In the genomic region with DNA sequence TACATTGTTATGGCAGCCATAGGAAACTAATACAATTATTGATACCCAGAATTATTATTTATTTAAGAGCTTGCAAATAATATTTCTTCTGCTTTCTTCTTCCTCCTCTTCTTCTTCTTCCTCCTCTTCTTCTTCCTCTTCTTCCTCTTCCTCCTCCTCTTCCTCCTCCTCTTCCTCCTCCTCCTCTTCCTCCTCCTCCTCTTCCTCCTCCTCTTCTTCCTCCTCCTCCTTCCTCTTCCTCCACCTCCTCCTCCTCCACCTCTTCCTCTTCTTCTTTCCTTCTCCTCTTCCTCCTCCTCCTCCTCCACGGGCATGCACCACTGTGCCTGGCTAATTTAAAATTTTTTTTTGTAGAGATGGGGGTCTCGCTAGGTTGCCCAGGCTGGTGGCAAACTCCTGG, we compare ENCODE assay signal across 16 cellular contexts.
DNase-seq lines count a peak whose midpoint lies in the region; ATAC-seq, FAIRE-seq and TF ChIP-seq lines count a peak whose summit lies in the region.
"Had no signal": no experiment of that assay in that cellular context is flagged by ENCODE, and none has a peak within 500 bp of the region (broad histone marks: within the 10 kb centered on the region; RNA-seq: fewer than 3 reads in every experiment).

No MANE protein-coding gene starts in this region.

- 0% methylated on average over 2 of the region's 2 CpGs for WGBS in K562 (ENCODE audit: insufficient coverage, low coverage, missing lambda C conversion rate)

- H3K27ac Mint-ChIP-seq in MCF 10A (ENCODE audit: low read depth, unreplicated experiment), result peak overlapping the region; percentile 94
- H3K27ac Mint-ChIP-seq: CD4-positive, alpha-beta memory T cell had no signal

- no TSS peak for BruUV-seq in MCF 10A (replicated peaks; lab: Mats Ljungman, UMichigan)
- BruUV-seq in K562 (replicated peaks; lab: Mats Ljungman, UMichigan), result no TSS peak

- peaks cover 60% of the 10 kb centered on the region for H3K4me1 Mint-ChIP-seq in MCF 10A (ENCODE audit: insufficient read depth, unreplicated experiment)
- H3K4me1 Mint-ChIP-seq: CD14-positive monocyte; CD4-positive, alpha-beta memory T cell had no signal

- CTCF ChIA-PET in MCF 10A (lab: Yijun Ruan, JAX), result interaction anchor here (4.2 kb wide), 1 partner anchor 36 kb away, joined by 21 read pairs; no protein-coding TSS in a partner anchor
- CTCF ChIA-PET in K562 (lab: Yijun Ruan, JAX; ENCODE audit: low intra/inter-chr PET ratio), result no interaction called here

- H4K20me1 ChIP-seq in K562 (replicated peaks; ENCODE audit: control insufficient read depth, insufficient read depth, low read length), result no peaks in the 10 kb centered on the region
- H4K20me1 ChIP-seq: BLaER1 had no signal

- H2AFZ ChIP-seq in K562 (ENCODE audit: low read depth, low read length), result no peak overlapping the region

- DNase-seq in MCF 10A (ENCODE audit: unreplicated experiment), result no peak
- no peak for DNase-seq in breast epithelium (ENCODE audit: low spot score in 2 of 2)
- DNase-seq in K562 (ENCODE audit: extremely low read depth in 1 of 4, low spot score in 3 of 4), result no peak
- no peak for DNase-seq in foreskin keratinocyte
- DNase-seq in D721Med (ENCODE audit: insufficient read length, low spot score), result no peak
- no peak for DNase-seq in DMS79 treated with DMSO at 0.1 percent for 48 hours (lab: John Stamatoyannopoulos, UW)
- DNase-seq in DMS79 (lab: John Stamatoyannopoulos, UW), result no peak
- DNase-seq: CD4-positive, alpha-beta memory T cell; GOT3; H7 had no signal

- H3K9me3 Mint-ChIP-seq in MCF 10A (ENCODE audit: unreplicated experiment), result no peaks in the 10 kb centered on the region
- H3K9me3 Mint-ChIP-seq: CD4-positive, alpha-beta memory T cell had no signal

- no peaks in the 10 kb centered on the region for H3K9me3 ChIP-seq in breast epithelium
- H3K9me3 ChIP-seq in K562 (replicated peaks; ENCODE audit: control insufficient read depth, insufficient read depth, low read depth, low read length), result no peaks in the 10 kb centered on the region
- H3K9me3 ChIP-seq: BLaER1 had no signal

- POLR2A ChIA-PET in MCF 10A (lab: Yijun Ruan, JAX) (interaction anchor here (0.6 to 5.2 kb wide), 9 partner anchors 22 to 330 kb away, joined by 3 to 46 read pairs (median 6); a partner anchor contains a TSS), K562 (lab: Yijun Ruan, JAX) (no interaction called here)

- H3K27ac ChIP-seq in breast epithelium (no peak overlapping the region), K562 (ENCODE audit: extremely low read depth, low read depth, low read length) (no peak overlapping the region), foreskin keratinocyte (peak overlapping the region; percentile 92)
- H3K27ac ChIP-seq: 22Rv1, BLaER1 had no signal

- H3K36me3 ChIP-seq in breast epithelium, result no peaks in the 10 kb centered on the region
- no peaks in the 10 kb centered on the region for H3K36me3 ChIP-seq in K562 (ENCODE audit: control insufficient read depth, insufficient read depth, low read length)
- H3K36me3 ChIP-seq: BLaER1 had no signal

- H3K36me3 Mint-ChIP-seq in MCF 10A (ENCODE audit: insufficient read depth, unreplicated experiment), result peaks cover 11% of the 10 kb centered on the region
- H3K36me3 Mint-ChIP-seq: CD14-positive monocyte had no signal

- no peak for TF ChIP-seq EP300 in K562 (IDR thresholded peaks at IDR 0.05; ENCODE audit: low read length)

- in situ Hi-C loops in K562 (cut with MboI), result no loop called here

- intact Hi-C loops in MCF 10A (cut with micrococcal nuclease), result no loop called here
- intact Hi-C loops in breast epithelium (cut with DNase I; ENCODE audit: low total_unique reads), result no loop called here
- intact Hi-C loops in K562 (cut with micrococcal nuclease), result no loop called here

- H3K4me2 ChIP-seq in K562 (ENCODE audit: insufficient read depth, low read length), result no peak overlapping the region
- H3K4me2 ChIP-seq: BLaER1 had no signal

- no peak overlapping the region for H3K9ac ChIP-seq in K562 (ENCODE audit: insufficient read depth in 1 of 2, low read depth in 2 of 2, low read length in 2 of 2)
- H3K9ac ChIP-seq: BLaER1 had no signal

- H3K9me1 ChIP-seq in K562 (ENCODE audit: control insufficient read depth, insufficient read depth, low read length), result no peaks in the 10 kb centered on the region

- no peak overlapping the region for H3K4me3 Mint-ChIP-seq in MCF 10A (ENCODE audit: unreplicated experiment)
- H3K4me3 Mint-ChIP-seq: CD14-positive monocyte; CD4-positive, alpha-beta memory T cell had no signal

- TF ChIP-seq POLR2A in breast epithelium (IDR thresholded peaks at IDR 0.05) (no peak), K562 (conservative IDR thresholded peaks at IDR 0.05) (no peak)

- TF ChIP-seq CTCF in MCF 10A (IDR thresholded peaks at IDR 0.05; ENCODE audit: unreplicated experiment) (no peak), breast epithelium (IDR thresholded peaks at IDR 0.05) (no peak), K562 (IDR thresholded peaks at IDR 0.05 in 2 of 3, conservative IDR thresholded peaks at IDR 0.05 in 1 of 3; ENCODE audit: insufficient read depth in 2 of 3, low read depth in 1 of 3, low read length in 3 of 3) (no peak), foreskin keratinocyte (conservative IDR thresholded peaks at IDR 0.05) (no peak), D721Med (IDR thresholded peaks at IDR 0.05; ENCODE audit: insufficient read depth, missing control alignments) (no peak)

- no peak for TF ChIP-seq RAD21 in K562 (CRISPR knock-in tag; conservative IDR thresholded peaks at IDR 0.05 in 1 of 2, IDR thresholded peaks at IDR 0.05 in 1 of 2)

- H3K27me3 ChIP-seq in breast epithelium (no peaks in the 10 kb centered on the region), K562 (ENCODE audit: control insufficient read depth in 2 of 2, insufficient read depth in 2 of 2, low read length in 2 of 2) (peaks cover 0 to 5% of the 10 kb centered on the region in 2 experiments; a peak in 2 of 5 replicates), foreskin keratinocyte (no peaks in the 10 kb centered on the region)
- H3K27me3 ChIP-seq: BLaER1 had no signal

- FAIRE-seq in K562 (lab: Jason Lieb, UNC), result no peak
- FAIRE-seq in D721Med (lab: Jason Lieb, UNC), result no peak
- FAIRE-seq: G401.6, GM12891 had no signal

- no peaks in the 10 kb centered on the region for H3K4me1 ChIP-seq in breast epithelium
- H3K4me1 ChIP-seq in K562 (replicated peaks in 1 of 2; ENCODE audit: control insufficient read depth in 2 of 2, insufficient read depth in 2 of 2, low read length in 2 of 2), result no peaks in the 10 kb centered on the region
- peaks cover 49% of the 10 kb centered on the region for H3K4me1 ChIP-seq in foreskin keratinocyte
- H3K4me1 ChIP-seq: BLaER1 had no signal

- H3K4me3 ChIP-seq in breast epithelium (no peak overlapping the region), K562 (no peak overlapping the region)
- H3K4me3 ChIP-seq: BLaER1 had no signal

- ATAC-seq in K562 (no peak), foreskin keratinocyte (no peak)
- ATAC-seq: HCT116 had no signal

- no peaks in the 10 kb centered on the region for H3K79me2 ChIP-seq in K562 (ENCODE audit: control insufficient read depth, insufficient read depth, low read length)

- no peaks in the 10 kb centered on the region for H3K27me3 Mint-ChIP-seq in MCF 10A (ENCODE audit: insufficient read depth, unreplicated experiment)

TF ChIP-seq in K562, 482 proteins besides CTCF, POLR2A, EP300 and RAD21:
- TF ChIP-seq ZNF263 (CRISPR knock-in tag; IDR thresholded peaks at IDR 0.05; ENCODE audit: borderline replicate concordance) (peak; percentile 31; the same call in 1 of the 2 replicates), ZBTB7A (IDR thresholded peaks at IDR 0.05; ENCODE audit: borderline replicate concordance, control insufficient read depth, low read depth, low read length) (no peak), ZNF695 (CRISPR knock-in tag; IDR thresholded peaks at IDR 0.05) (no peak), CC2D1A (IDR thresholded peaks at IDR 0.05) (no peak), NCOA6 (IDR thresholded peaks at IDR 0.05) (no peak), ZNF316 (IDR thresholded peaks at IDR 0.05) (no peak), MAFK (IDR thresholded peaks at IDR 0.05; ENCODE audit: low read length) (no peak), ZNF785 (CRISPR knock-in tag; IDR thresholded peaks at IDR 0.05) (no peak), ZNF699 (CRISPR knock-in tag; IDR thresholded peaks at IDR 0.05; ENCODE audit: insufficient replicate concordance) (no peak), CHD2 (IDR thresholded peaks at IDR 0.05; ENCODE audit: low read depth, low read length) (no peak), CAMTA2 (CRISPR knock-in tag; conservative IDR thresholded peaks at IDR 0.05) (no peak), SP1 (CRISPR knock-in tag; IDR thresholded peaks at IDR 0.05) (no peak), POLR2AphosphoS5 (IDR thresholded peaks at IDR 0.05; ENCODE audit: control insufficient read depth, insufficient read depth, low read depth, low read length) (no peak), ZNF384 (IDR thresholded peaks at IDR 0.05; ENCODE audit: low read depth, low read length) (no peak)
- TF ChIP-seq, protein P1, sequence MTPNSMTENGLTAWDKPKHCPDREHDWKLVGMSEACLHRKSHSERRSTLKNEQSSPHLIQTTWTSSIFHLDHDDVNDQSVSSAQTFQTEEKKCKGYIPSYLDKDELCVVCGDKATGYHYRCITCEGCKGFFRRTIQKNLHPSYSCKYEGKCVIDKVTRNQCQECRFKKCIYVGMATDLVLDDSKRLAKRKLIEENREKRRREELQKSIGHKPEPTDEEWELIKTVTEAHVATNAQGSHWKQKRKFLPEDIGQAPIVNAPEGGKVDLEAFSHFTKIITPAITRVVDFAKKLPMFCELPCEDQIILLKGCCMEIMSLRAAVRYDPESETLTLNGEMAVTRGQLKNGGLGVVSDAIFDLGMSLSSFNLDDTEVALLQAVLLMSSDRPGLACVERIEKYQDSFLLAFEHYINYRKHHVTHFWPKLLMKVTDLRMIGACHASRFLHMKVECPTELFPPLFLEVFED (CRISPR knock-in tag; conservative IDR thresholded peaks at IDR 0.05), result 0 out of 2 replicates have a peak, but pooled peaks have one; percentile 21
